8 cellular contexts compared by ENCODE assay signal in genomic region chr19:10808937-10809655, GRCh38. TPM values are rescaled to one million over a fixed set of nuclear protein-coding genes. Genes with fewer than 3 reads are reported as not detected.
DNase-seq lines count a peak whose midpoint lies in the region; ATAC-seq and TF ChIP-seq lines count a peak whose summit lies in the region.

No MANE protein-coding gene starts in this region.

- peak overlapping the region; percentile 65 to 84 for H3K27ac Mint-ChIP-seq in natural killer cell treated with Interleukin-12 subunit alpha and Interleukin-12 subunit beta and Interleukin-15 and Interleukin-18, amount 100 ng/mL, for 72 hours

- H3K4me3 ChIP-seq in astrocyte of the spinal cord (ENCODE audit: low read depth, low read length) = no peak overlapping the region
- H3K4me3 ChIP-seq in WERI-Rb-1 (ENCODE audit: low read depth, low read length) = no peak overlapping the region

- peak; percentile 74 to 80 for ATAC-seq in natural killer cell treated with Interleukin-12 subunit alpha and Interleukin-12 subunit beta and Interleukin-15 and Interleukin-18, amount 100 ng/mL, for 72 hours
- ATAC-seq in GM18511 (IDR thresholded peaks at IDR 0.05; ENCODE audit: unreplicated experiment) = no peak

- TF ChIP-seq CTCF in astrocyte of the spinal cord (IDR thresholded peaks at IDR 0.05; ENCODE audit: low read depth, low read length) = no peak
- no peak for TF ChIP-seq CTCF in WERI-Rb-1 (IDR thresholded peaks at IDR 0.05; ENCODE audit: low read depth, low read length)

- no peaks in the 10 kb centered on the region for H3K9me3 Mint-ChIP-seq in natural killer cell treated with Interleukin-12 subunit alpha and Interleukin-12 subunit beta and Interleukin-15 and Interleukin-18, amount 100 ng/mL, for 72 hours

- H3K36me3 Mint-ChIP-seq in natural killer cell treated with Interleukin-12 subunit alpha and Interleukin-12 subunit beta and Interleukin-15 and Interleukin-18, amount 100 ng/mL, for 72 hours = peaks cover 27% of the 10 kb centered on the region

- H3K4me3 Mint-ChIP-seq in natural killer cell treated with Interleukin-12 subunit alpha and Interleukin-12 subunit beta and Interleukin-15 and Interleukin-18, amount 100 ng/mL, for 72 hours = peak overlapping the region; percentile 77

- H3K27ac ChIP-seq in WERI-Rb-1 = no peak overlapping the region; the same call in 1 of the 2 replicates

- no peaks in the 10 kb centered on the region for H3K27me3 Mint-ChIP-seq in natural killer cell treated with Interleukin-12 subunit alpha and Interleukin-12 subunit beta and Interleukin-15 and Interleukin-18, amount 100 ng/mL, for 72 hours

- peaks cover 56% of the 10 kb centered on the region for H3K36me3 ChIP-seq in WERI-Rb-1

- no peaks in the 10 kb centered on the region for H3K27me3 ChIP-seq in WERI-Rb-1 (ENCODE audit: insufficient read depth, low read depth, severe bottlenecking)

- in situ Hi-C loops in astrocyte of the spinal cord (cut with HindIII; ENCODE audit: low sequenced_read_pairs) = no loop called here

- peak; percentile 60 for DNase-seq in COR-L47 (lab: John Stamatoyannopoulos, UW)
- DNase-seq in NOMO-1 treated with dmso at 0.1 percent for 144 hours (lab: John Stamatoyannopoulos, UW; ENCODE audit: unreplicated experiment) = peak; percentile 55
- peak; percentile 82 for DNase-seq in astrocyte of the spinal cord (ENCODE audit: low read depth, low spot score)
- peak; percentile 80 for DNase-seq in natural killer cell treated with Interleukin-12 subunit alpha and Interleukin-12 subunit beta and Interleukin-15 and Interleukin-18, amount 100 ng/mL, for 72 hours (ENCODE audit: low spot score)
- no peak for DNase-seq in SK-N-DZ (ENCODE audit: low spot score)
- DNase-seq in WERI-Rb-1 = no peak
- DNase-seq in HuH-7.5 (ENCODE audit: low spot score) = no peak

- H3K4me1 Mint-ChIP-seq in natural killer cell treated with Interleukin-12 subunit alpha and Interleukin-12 subunit beta and Interleukin-15 and Interleukin-18, amount 100 ng/mL, for 72 hours (ENCODE audit: low read depth in 2 of 2) = peaks cover 47 to 48% of the 10 kb centered on the region in 2 donors

- no peaks in the 10 kb centered on the region for H3K9me3 ChIP-seq in WERI-Rb-1 (ENCODE audit: severe bottlenecking)

RNA-seq across cellular contexts. Expression of gene TMED1, which starts 26.9 kb away (rescaled TPM):
- total RNA-seq in natural killer cell treated with Interleukin-12 subunit alpha and Interleukin-12 subunit beta and Interleukin-15 and Interleukin-18, amount 100 ng/mL, for 72 hours = 10 to 100 TPM; 15.2 to 24.1 TPM
- 40.6 and 48.8 TPM in 2 replicates for polyA plus RNA-seq in SK-N-DZ (2014; cell fraction: cytosol; rRNA removed)
- 12.9 and 29.7 TPM in 2 replicates for polyA plus RNA-seq in SK-N-DZ (2014; cell fraction: nucleus; rRNA removed)

RNA-seq across cellular contexts. Expression of gene C19orf38, which starts 39.1 kb away (rescaled TPM):
- total RNA-seq in natural killer cell treated with Interleukin-12 subunit alpha and Interleukin-12 subunit beta and Interleukin-15 and Interleukin-18, amount 100 ng/mL, for 72 hours = 10 to 100 TPM in 1 of 2 donors, 1 to 10 TPM in 1; 2.7 to 12.0 TPM
- polyA plus RNA-seq in SK-N-DZ (2014; cell fraction: cytosol; rRNA removed) = 0.21 TPM in 1 of 2 replicates, not detected in the other
- polyA plus RNA-seq in SK-N-DZ (2014; cell fraction: nucleus; rRNA removed) = not detected in 2 replicates

Comparison
In these comparisons a context has a peak if more than half of its experiments do, and no peak if none do; other contexts are left out.
1. DNase-seq: peak in COR-L47 (single experiment), NOMO-1 treated with dmso at 0.1 percent for 144 hours (single experiment), astrocyte of the spinal cord (single experiment) and natural killer cell treated with Interleukin-12 subunit alpha and Interleukin-12 subunit beta and Interleukin-15 and Interleukin-18, amount 100 ng/mL, for 72 hours (single experiment); none in SK-N-DZ (single experiment), WERI-Rb-1 (single experiment) and HuH-7.5 (single experiment).